ENCODE assay signal across 11 cellular contexts in the genomic region with DNA sequence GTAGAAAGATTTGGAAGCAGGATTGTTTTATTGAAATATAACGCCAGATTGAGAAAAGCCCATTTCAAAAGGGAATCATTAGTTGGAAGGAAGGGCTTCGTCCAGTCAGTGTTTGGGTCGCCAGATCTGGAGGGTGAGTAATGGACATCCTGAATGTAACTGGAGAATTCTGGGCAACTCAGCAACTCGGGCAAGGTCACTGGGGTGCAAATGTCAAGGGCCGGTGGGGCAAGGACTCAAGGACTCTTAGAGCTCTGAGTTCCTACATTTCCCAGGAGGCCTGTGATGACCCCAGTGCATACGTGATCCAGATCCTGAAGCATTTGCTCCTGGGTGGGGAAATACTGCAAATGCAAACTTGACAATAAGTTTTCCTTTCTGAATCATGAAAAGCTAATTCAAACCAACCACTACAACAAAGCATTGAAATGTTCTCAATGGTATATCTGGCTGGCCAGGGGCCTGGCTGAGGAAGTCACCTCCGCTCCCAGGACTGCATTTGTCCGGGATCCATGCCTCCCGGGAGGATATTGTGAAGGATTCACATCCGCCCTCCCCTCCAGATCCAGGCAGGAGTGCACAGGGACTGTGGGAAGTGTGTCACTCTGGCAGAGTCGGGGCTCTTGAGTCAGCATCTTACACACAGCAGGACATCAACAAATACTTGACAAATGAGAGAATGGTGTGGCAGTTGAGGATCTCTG.
DNase-seq lines count a peak whose midpoint lies in the region; ATAC-seq and TF ChIP-seq lines count a peak whose summit lies in the region.
"Had no signal": no experiment of that assay in that cellular context is flagged by ENCODE, and none has a peak within 500 bp of the region (broad histone marks: within the 10 kb centered on the region; RNA-seq: fewer than 3 reads in every experiment).

No MANE protein-coding gene starts in this region.

- no peak for TF ChIP-seq POLR2A in body of pancreas (IDR thresholded peaks at IDR 0.05)

- no peak overlapping the region for H2AFZ ChIP-seq in smooth muscle cell (ENCODE audit: low read depth)

- 71 to 77% methylated on average over 11 of the region's 11 CpGs for WGBS in body of pancreas, 2 donors
- 32% methylated on average over 11 of the region's 11 CpGs for WGBS in right cardiac atrium
- WGBS in smooth muscle cell (ENCODE audit: low lambda C conversion rate) = 35% methylated on average over 11 of the region's 11 CpGs

- TF ChIP-seq CTCF in body of pancreas (IDR thresholded peaks at IDR 0.05) = no peak
- TF ChIP-seq CTCF in smooth muscle cell (IDR thresholded peaks at IDR 0.05; ENCODE audit: borderline replicate concordance, insufficient read depth, poor library complexity, severe bottlenecking) = no peak
- no peak for TF ChIP-seq CTCF in progenitor cell of endocrine pancreas (IDR thresholded peaks at IDR 0.05; ENCODE audit: unreplicated experiment)

- H3K4me1 ChIP-seq in body of pancreas = peaks cover 12% of the 10 kb centered on the region
- peaks cover 2% of the 10 kb centered on the region for H3K4me1 ChIP-seq in right cardiac atrium (ENCODE audit: control insufficient read depth, insufficient read depth, low read length)
- peaks cover 10% of the 10 kb centered on the region for H3K4me1 ChIP-seq in smooth muscle cell (ENCODE audit: low read depth)

- no peak overlapping the region for H3K27ac Mint-ChIP-seq in progenitor cell of endocrine pancreas
- H3K27ac Mint-ChIP-seq: activated T-helper 1 cell treated with anti-CD3 and anti-CD28 coated beads, Interleukin-12 subunit alpha, Interleukin-12 subunit beta, Interleukin-2, Interleukin-4 antibody, amounts not matched to agents 30 ng/mL and 10 ng/mL and 1 ng/mL, durations not matched to agents 14 hours and 24 hours and 36 hours had no signal

- peak overlapping the region; percentile 61 for H3K4me2 ChIP-seq in smooth muscle cell

- H3F3A ChIP-seq in smooth muscle cell (ENCODE audit: low read depth) = peaks cover 34% of the 10 kb centered on the region

- H3K9me3 ChIP-seq in body of pancreas = no peaks in the 10 kb centered on the region
- H3K9me3 ChIP-seq in right cardiac atrium (ENCODE audit: control insufficient read depth, low read length) = no peaks in the 10 kb centered on the region
- H3K9me3 ChIP-seq in smooth muscle cell (replicated peaks; ENCODE audit: low read depth) = no peaks in the 10 kb centered on the region

- H3K9ac ChIP-seq in smooth muscle cell (ENCODE audit: low read depth) = peak overlapping the region; percentile 95

- H3K27ac ChIP-seq in body of pancreas (no peak overlapping the region), right cardiac atrium (ENCODE audit: low read length) (peak overlapping the region; percentile 51), smooth muscle cell (ENCODE audit: low read depth) (peak overlapping the region; percentile 99)

- peaks cover 3% of the 10 kb centered on the region for H3K9me3 Mint-ChIP-seq in progenitor cell of endocrine pancreas (ENCODE audit: low read depth)
- H3K9me3 Mint-ChIP-seq: activated T-helper 1 cell treated with anti-CD3 and anti-CD28 coated beads, Interleukin-12 subunit alpha, Interleukin-12 subunit beta, Interleukin-2, Interleukin-4 antibody, amounts not matched to agents 30 ng/mL and 10 ng/mL and 1 ng/mL, durations not matched to agents 14 hours and 24 hours and 36 hours had no signal

- no peaks in the 10 kb centered on the region for H3K79me2 ChIP-seq in smooth muscle cell (ENCODE audit: low read depth)

- DNase-seq in H4 (ENCODE audit: low spot score) = peak; percentile 65
- DNase-seq in body of pancreas = peak in 1 of 4 donors; percentile 25
- peak in 2 of 3 donors; percentile 55 to 63 for DNase-seq in right cardiac atrium
- no peak for DNase-seq in smooth muscle cell (lab: John Stamatoyannopoulos, UW; ENCODE audit: unreplicated experiment)
- DNase-seq in NCI-H187 (lab: John Stamatoyannopoulos, UW) = no peak
- DNase-seq in progenitor cell of endocrine pancreas (ENCODE audit: low spot score, unreplicated experiment) = no peak
- DNase-seq in activated CD4-positive, alpha-beta T cell treated with anti-CD3 and anti-CD28 coated beads, Interleukin-2, amount 50 U/mL, for 48 hours = no peak
- DNase-seq in left colon = no peak
- DNase-seq: NCI-H748 treated with DMSO at 0.1 percent for 48 hours, T1000 had no signal

- H3K27me3 Mint-ChIP-seq in progenitor cell of endocrine pancreas = no peaks in the 10 kb centered on the region

- H3K36me3 ChIP-seq in body of pancreas (replicated peaks in 1 of 2; ENCODE audit: insufficient read depth in 1 of 2, low read depth in 2 of 2) (no peaks in the 10 kb centered on the region), smooth muscle cell (ENCODE audit: low read depth) (no peaks in the 10 kb centered on the region)

- H3K4me3 ChIP-seq in body of pancreas (no peak overlapping the region), right cardiac atrium (ENCODE audit: low read length) (no peak overlapping the region), smooth muscle cell (no peak overlapping the region)

- no peaks in the 10 kb centered on the region for H4K20me1 ChIP-seq in smooth muscle cell (ENCODE audit: low read depth)

- intact Hi-C loops in body of pancreas (cut with DNase I) = no loop called here
- intact Hi-C loops in right cardiac atrium (cut with DNase I) = no loop called here
- intact Hi-C loops in left colon (cut with DNase I, micrococcal nuclease) = no loop called here

- peaks cover 26% of the 10 kb centered on the region for H3K4me1 Mint-ChIP-seq in progenitor cell of endocrine pancreas (ENCODE audit: low read depth)

- H3K4me3 Mint-ChIP-seq in progenitor cell of endocrine pancreas (ENCODE audit: low read depth) = no peak overlapping the region
- H3K4me3 Mint-ChIP-seq: activated T-helper 1 cell treated with anti-CD3 and anti-CD28 coated beads, Interleukin-12 subunit alpha, Interleukin-12 subunit beta, Interleukin-2, Interleukin-4 antibody, amounts not matched to agents 30 ng/mL and 10 ng/mL and 1 ng/mL, durations not matched to agents 14 hours and 24 hours and 36 hours had no signal

- ATAC-seq in body of pancreas (peak; percentile 31), right cardiac atrium (peak; percentile 35 to 80), left colon (no peak)

- no peaks in the 10 kb centered on the region for H3K36me3 Mint-ChIP-seq in progenitor cell of endocrine pancreas (ENCODE audit: insufficient read depth)

- no peaks in the 10 kb centered on the region for H3K27me3 ChIP-seq in body of pancreas
- H3K27me3 ChIP-seq in right cardiac atrium (ENCODE audit: control insufficient read depth, insufficient read depth) = no peaks in the 10 kb centered on the region
- no peaks in the 10 kb centered on the region for H3K27me3 ChIP-seq in smooth muscle cell (ENCODE audit: low read depth)

Comparison
In these comparisons a context has a peak if more than half of its experiments do, and no peak if none do; other contexts are left out.
1. DNase-seq: peak in H4 (single experiment) and right cardiac atrium (2 of 3); none in smooth muscle cell (single experiment), NCI-H187 (0 of 2), progenitor cell of endocrine pancreas (single experiment), activated CD4-positive, alpha-beta T cell treated with anti-CD3 and anti-CD28 coated beads, Interleukin-2, amount 50 U/mL, for 48 hours (0 of 2) and left colon (0 of 2).
2. H3K27ac ChIP-seq: peak in right cardiac atrium (single experiment) and smooth muscle cell (single experiment); none in body of pancreas (0 of 4).